In genomic region chr14:77130386-77130785, GRCh38 we compare ENCODE assay signal across 41 cellular contexts. TPM values are rescaled to one million over a fixed set of nuclear protein-coding genes. Genes with fewer than 3 reads are reported as not detected.
"Had no signal": no experiment of that assay in that cellular context is flagged by ENCODE, and none has a peak within 500 bp of the region (broad histone marks: within the 10 kb centered on the region; RNA-seq: fewer than 3 reads in every experiment).

No MANE protein-coding gene starts in this region.

- H3K4me3 Mint-ChIP-seq: activated CD4-positive, alpha-beta memory T cell treated with anti-CD3 and anti-CD28 coated beads, Interleukin-2, amount 10 ng/mL, durations not matched to agents 7 days and 5 days; activated CD4-positive, alpha-beta T cell treated with anti-CD3 and anti-CD28 coated beads for 36 hours; activated CD4-positive, alpha-beta T cell treated with anti-CD3 and anti-CD28 coated beads, Interleukin-2, amount 10 ng/mL, durations not matched to agents 24 days and 14 days; activated naive CD4-positive, alpha-beta T cell treated with anti-CD3 and anti-CD28 coated beads, Interleukin-2, amount 10 ng/mL, durations not matched to agents 7 days and 5 days; activated naive CD8-positive, alpha-beta T cell treated with anti-CD3 and anti-CD28 coated beads, Interleukin-2, amount 10 ng/mL, durations not matched to agents 7 days and 5 days; activated T-cell treated with anti-CD3 and anti-CD28 coated beads, Interleukin-2, amount 50 U/mL, for 24 hours; activated T-cell treated with anti-CD3 and anti-CD28 coated beads, Interleukin-2, amount 50 U/mL, for 72 hours; central memory CD8-positive, alpha-beta T cell; effector memory CD8-positive, alpha-beta T cell; T-helper 17 cell; T-helper 2 cell treated with Interferon-gamma antibody and Interleukin-4, amounts not matched to agents 5 μg/mL and 100 μg/mL, for 36 hours had no signal

- H3K36me3 ChIP-seq: brain microvascular endothelial cell, esophagus squamous epithelium, gastroesophageal sphincter, heart right ventricle, WERI-Rb-1 had no signal

- H3K27ac ChIP-seq: brain microvascular endothelial cell, epithelial cell of prostate, esophagus squamous epithelium, gastroesophageal sphincter, heart right ventricle, WERI-Rb-1 had no signal

- ATAC-seq: activated CD4-positive, alpha-beta T cell treated with anti-CD3 and anti-CD28 coated beads for 36 hours; activated naive CD4-positive, alpha-beta T cell treated with anti-CD3 and anti-CD28 coated beads, Interleukin-2, amount 50 U/mL, for 72 hours; activated T-cell treated with anti-CD3 and anti-CD28 coated beads, Interleukin-2, amount 50 U/mL, for 72 hours; effector memory CD8-positive, alpha-beta T cell; gastroesophageal sphincter; heart right ventricle; T-helper 17 cell had no signal

- H3K9me3 ChIP-seq: esophagus squamous epithelium, gastroesophageal sphincter, heart right ventricle had no signal

- H3K4me3 ChIP-seq: esophagus squamous epithelium, gastroesophageal sphincter, heart right ventricle had no signal

- H3K27ac Mint-ChIP-seq: activated CD4-positive, alpha-beta memory T cell treated with anti-CD3 and anti-CD28 coated beads, Interleukin-2, amount 10 ng/mL, durations not matched to agents 7 days and 5 days; activated CD4-positive, alpha-beta T cell treated with anti-CD3 and anti-CD28 coated beads for 36 hours; activated CD4-positive, alpha-beta T cell treated with anti-CD3 and anti-CD28 coated beads, Interleukin-2, amount 10 ng/mL, durations not matched to agents 24 days and 14 days; activated naive CD4-positive, alpha-beta T cell treated with anti-CD3 and anti-CD28 coated beads, Interleukin-2, amount 10 ng/mL, durations not matched to agents 7 days and 5 days; activated naive CD4-positive, alpha-beta T cell treated with anti-CD3 and anti-CD28 coated beads, Interleukin-2, amount 50 U/mL, for 72 hours; activated naive CD8-positive, alpha-beta T cell treated with anti-CD3 and anti-CD28 coated beads, Interleukin-2, amount 10 ng/mL, durations not matched to agents 7 days and 5 days; activated T-cell treated with anti-CD3 and anti-CD28 coated beads, Interleukin-2, amount 50 U/mL, for 24 hours; activated T-cell treated with anti-CD3 and anti-CD28 coated beads, Interleukin-2, amount 50 U/mL, for 72 hours; effector memory CD8-positive, alpha-beta T cell; T-helper 17 cell; T-helper 2 cell treated with Interferon-gamma antibody and Interleukin-4, amounts not matched to agents 5 μg/mL and 100 μg/mL, for 36 hours had no signal

- H3K9me3 Mint-ChIP-seq: activated CD4-positive, alpha-beta memory T cell treated with anti-CD3 and anti-CD28 coated beads, Interleukin-2, amount 10 ng/mL, durations not matched to agents 7 days and 5 days; activated CD4-positive, alpha-beta T cell treated with anti-CD3 and anti-CD28 coated beads, Interleukin-2, amount 10 ng/mL, durations not matched to agents 24 days and 14 days; activated naive CD4-positive, alpha-beta T cell treated with anti-CD3 and anti-CD28 coated beads, Interleukin-2, amount 10 ng/mL, durations not matched to agents 7 days and 5 days; activated naive CD8-positive, alpha-beta T cell treated with anti-CD3 and anti-CD28 coated beads, Interleukin-2, amount 10 ng/mL, durations not matched to agents 7 days and 5 days; activated T-cell treated with anti-CD3 and anti-CD28 coated beads, Interleukin-2, amount 50 U/mL, for 24 hours; activated T-cell treated with anti-CD3 and anti-CD28 coated beads, Interleukin-2, amount 50 U/mL, for 72 hours; central memory CD8-positive, alpha-beta T cell; effector memory CD8-positive, alpha-beta T cell; T-helper 2 cell treated with Interferon-gamma antibody and Interleukin-4, amounts not matched to agents 5 μg/mL and 100 μg/mL, for 36 hours had no signal

- FAIRE-seq: astrocyte, bronchial epithelial cell, endometrium, endothelial cell of umbilical vein had no signal

- H3K36me3 Mint-ChIP-seq: activated naive CD4-positive, alpha-beta T cell treated with anti-CD3 and anti-CD28 coated beads, Interleukin-2, amount 10 ng/mL, durations not matched to agents 7 days and 5 days; activated naive CD4-positive, alpha-beta T cell treated with anti-CD3 and anti-CD28 coated beads, Interleukin-2, amount 50 U/mL, for 72 hours; activated naive CD8-positive, alpha-beta T cell treated with anti-CD3 and anti-CD28 coated beads, Interleukin-2, amount 10 ng/mL, durations not matched to agents 7 days and 5 days had no signal

- DNase-seq: activated CD4-positive, alpha-beta memory T cell treated with anti-CD3 and anti-CD28 coated beads, Interleukin-2, amount 10 ng/mL, durations not matched to agents 7 days and 5 days; activated CD4-positive, alpha-beta T cell treated with anti-CD3 and anti-CD28 coated beads for 36 hours; activated CD4-positive, alpha-beta T cell treated with anti-CD3 and anti-CD28 coated beads, Interleukin-2, amount 10 ng/mL, durations not matched to agents 24 days and 14 days; activated CD4-positive, alpha-beta T cell treated with anti-CD3 and anti-CD28 coated beads, Interleukin-2, amount 50 U/mL, for 4 hours; activated CD4-positive, CD25-positive, alpha-beta regulatory T cell; activated CD4-positive, CD25-positive, alpha-beta regulatory T cell treated with anti-CD3 and anti-CD28 coated beads, Interleukin-2, amount 50 U/mL, for 72 hours; activated CD8-positive, alpha-beta memory T cell treated with anti-CD3 and anti-CD28 coated beads, Interleukin-2, amount 50 U/mL, for 48 hours; activated gamma-delta T cell; activated naive CD4-positive, alpha-beta T cell; activated naive CD4-positive, alpha-beta T cell treated with anti-CD3 and anti-CD28 coated beads, Interleukin-2, amount 10 ng/mL, durations not matched to agents 7 days and 5 days; activated naive CD8-positive, alpha-beta T cell treated with anti-CD3 and anti-CD28 coated beads, Interleukin-2, amount 10 ng/mL, durations not matched to agents 7 days and 5 days; activated T-cell treated with anti-CD3 and anti-CD28 coated beads for 4 hours; activated T-cell treated with anti-CD3 and anti-CD28 coated beads, Interleukin-2, amount 50 U/mL, for 24 hours; activated T-cell treated with anti-CD3 and anti-CD28 coated beads, Interleukin-2, amount 50 U/mL, for 72 hours; anterior cingulate cortex; brain microvascular endothelial cell; cortex of kidney; dermis blood vessel endothelial cell; effector CD4-positive, alpha-beta T cell; effector memory CD8-positive, alpha-beta T cell; esophagus squamous epithelium; foreskin melanocyte; heart right ventricle; T-helper 1 cell; T-helper 17 cell; T1000; WERI-Rb-1 had no signal

RNA-seq across cellular contexts. Expression of gene ZDHHC22, which starts 11.2 kb away (rescaled TPM):
- total RNA-seq: activated CD4-positive, alpha-beta memory T cell treated with anti-CD3 and anti-CD28 coated beads, Interleukin-2, amount 10 ng/mL, durations not matched to agents 7 days and 5 days; activated CD4-positive, alpha-beta T cell treated with anti-CD3 and anti-CD28 coated beads for 36 hours; activated CD4-positive, alpha-beta T cell treated with anti-CD3 and anti-CD28 coated beads, Interleukin-2, amount 10 ng/mL, durations not matched to agents 24 days and 14 days; activated naive CD4-positive, alpha-beta T cell treated with anti-CD3 and anti-CD28 coated beads, Interleukin-2, amount 50 U/mL, for 72 hours; activated naive CD8-positive, alpha-beta T cell treated with anti-CD3 and anti-CD28 coated beads, Interleukin-2, amount 10 ng/mL, durations not matched to agents 7 days and 5 days; activated T-cell treated with anti-CD3 and anti-CD28 coated beads, Interleukin-2, amount 50 U/mL, for 72 hours; bronchial epithelial cell; cardiac septum; dermis blood vessel endothelial cell; esophagus squamous epithelium; fibroblast of lung; fibroblast of villous mesenchyme; glomerular endothelial cell; T-helper 17 cell had no signal
- polyA plus RNA-seq: esophagus, fibroblast of lung, heart right ventricle had no signal

RNA-seq across cellular contexts. Expression of gene TMEM63C, which starts 51.2 kb away (rescaled TPM):
- total RNA-seq: endothelial cell of umbilical vein had no signal
- polyA plus RNA-seq: endothelial cell of umbilical vein, fibroblast of lung had no signal
